Comparison of ENCODE assay signal across 8 cellular contexts in genomic region chr9:112174223-112174964, GRCh38. TPM values are rescaled to one million over a fixed set of nuclear protein-coding genes. Genes with fewer than 3 reads are reported as not detected.
DNase-seq lines count a peak whose midpoint lies in the region; ATAC-seq and TF ChIP-seq lines count a peak whose summit lies in the region.

No MANE protein-coding gene starts in this region.

- ATAC-seq in DND-41 (ENCODE audit: insufficient read depth, low read depth): peak; percentile 84
- peak; percentile 86 for ATAC-seq in GM21515 (IDR thresholded peaks at IDR 0.05; ENCODE audit: unreplicated experiment)
- ATAC-seq in heart left ventricle: peak in 3 of 4 donors; percentile 82 to 92 (median 90)
- ATAC-seq in sciatic nerve: peak; percentile 72

- no peaks in the 10 kb centered on the region for H4K20me1 ChIP-seq in DND-41 (ENCODE audit: insufficient read depth, low read length)

- DNase-seq in DND-41 (peak; percentile 70), HT1080 (ENCODE audit: low read depth) (peak; percentile 52), SJSA1 (ENCODE audit: low read depth in 1 of 2, low spot score in 2 of 2) (peak; percentile 76 to 87), heart left ventricle (peak; percentile 59 to 90 (median 73)), sciatic nerve (ENCODE audit: low spot score) (peak; percentile 62), medulla oblongata (ENCODE audit: extremely low spot score) (no peak)
- peak; percentile 86 for DNase-seq in activated naive CD4-positive, alpha-beta T cell treated with anti-CD3 and anti-CD28 coated beads for 36 hours

- peaks cover 30% of the 10 kb centered on the region for H3K4me1 Mint-ChIP-seq in activated naive CD4-positive, alpha-beta T cell treated with anti-CD3 and anti-CD28 coated beads for 36 hours (ENCODE audit: low read depth)

- H3K4me3 ChIP-seq in DND-41 (ENCODE audit: low read depth in 1 of 2, low read length in 2 of 2): peak overlapping the region; percentile 11 to 55; a peak in 3 of 4 replicates
- H3K4me3 ChIP-seq in SJSA1: peak overlapping the region; percentile 62
- H3K4me3 ChIP-seq in heart left ventricle: peak overlapping the region; percentile 36 to 93 (median 68)

- peaks cover 2% of the 10 kb centered on the region for H3K36me3 Mint-ChIP-seq in activated naive CD4-positive, alpha-beta T cell treated with anti-CD3 and anti-CD28 coated beads for 36 hours (ENCODE audit: low read depth)

- CTCF ChIA-PET in activated naive CD4-positive, alpha-beta T cell treated with anti-CD3 and anti-CD28 coated beads for 36 hours (lab: Charles Lee): interaction anchor here (0.9 to 1.2 kb wide), 2 partner anchors 81 to 103 kb away, joined by 3 to 4 read pairs; no protein-coding TSS in a partner anchor

- intact Hi-C loops in activated naive CD4-positive, alpha-beta T cell treated with anti-CD3 and anti-CD28 coated beads for 36 hours (cut with micrococcal nuclease): loop anchor here (1.0 to 2.0 kb wide), 3 partner anchors 76 to 204 kb away; partner anchors contain the start of gene PTBP3
- intact Hi-C loops in heart left ventricle (cut with DNase I) (loop anchor here in 4 of 10 donors (5.0 to 10.0 kb wide), 4 partner anchors 60 to 160 kb away; partner anchors contain the start of gene PTBP3 (in 2 of the 4)), sciatic nerve (cut with DNase I) (no loop called here)

- H3K9me3 ChIP-seq in DND-41 (ENCODE audit: insufficient read depth, low read length, severe bottlenecking) (no peaks in the 10 kb centered on the region), SJSA1 (replicated peaks) (no peaks in the 10 kb centered on the region), heart left ventricle (no peaks in the 10 kb centered on the region)

- H3K36me3 ChIP-seq in DND-41 (ENCODE audit: insufficient read depth, low read length): no peaks in the 10 kb centered on the region
- peaks cover 15% of the 10 kb centered on the region for H3K36me3 ChIP-seq in SJSA1
- no peaks in the 10 kb centered on the region for H3K36me3 ChIP-seq in heart left ventricle

- H3K27me3 Mint-ChIP-seq in activated naive CD4-positive, alpha-beta T cell treated with anti-CD3 and anti-CD28 coated beads for 36 hours (ENCODE audit: low read depth): peaks cover 19% of the 10 kb centered on the region

- H3K27me3 ChIP-seq in DND-41 (ENCODE audit: insufficient read depth, low read length, poor library complexity) (no peaks in the 10 kb centered on the region), SJSA1 (replicated peaks) (no peaks in the 10 kb centered on the region), heart left ventricle (no peaks in the 10 kb centered on the region)

- H3K27ac Mint-ChIP-seq in activated naive CD4-positive, alpha-beta T cell treated with anti-CD3 and anti-CD28 coated beads for 36 hours: peak overlapping the region; percentile 79

- peak overlapping the region; percentile 67 for H3K4me2 ChIP-seq in DND-41 (ENCODE audit: insufficient read depth, low read length)

- no peak for TF ChIP-seq CTCF in DND-41 (IDR thresholded peaks at IDR 0.05; ENCODE audit: borderline replicate concordance, extremely low read depth, low read length, poor library complexity, severe bottlenecking)
- TF ChIP-seq CTCF in heart left ventricle (IDR thresholded peaks at IDR 0.05): no peak

- no peaks in the 10 kb centered on the region for H3K79me2 ChIP-seq in DND-41 (ENCODE audit: insufficient read depth, low read length)

- H2AFZ ChIP-seq in DND-41 (ENCODE audit: low read depth, low read length): peak overlapping the region; percentile 69

- WGBS in heart left ventricle, 4 donors: 5 to 11% (median 7%) methylated on average over 21 to 42 of the region's 42 CpGs

- H3K9me3 Mint-ChIP-seq in activated naive CD4-positive, alpha-beta T cell treated with anti-CD3 and anti-CD28 coated beads for 36 hours: no peaks in the 10 kb centered on the region

- no peak for TF ChIP-seq POLR2A in heart left ventricle (IDR thresholded peaks at IDR 0.05)

- peak overlapping the region; percentile 44 for H3K27ac ChIP-seq in DND-41 (ENCODE audit: low read length)
- peak overlapping the region; percentile 94 for H3K27ac ChIP-seq in SJSA1
- peak overlapping the region in 11 of 12 donors; percentile 22 to 88 (median 60) for H3K27ac ChIP-seq in heart left ventricle

- peak overlapping the region; percentile 82 for H3K4me3 Mint-ChIP-seq in activated naive CD4-positive, alpha-beta T cell treated with anti-CD3 and anti-CD28 coated beads for 36 hours

- H3K9ac ChIP-seq in DND-41 (ENCODE audit: low read depth, low read length): peak overlapping the region; percentile 69

- H3K4me1 ChIP-seq in DND-41 (ENCODE audit: insufficient read depth, low read length): peaks cover 32% of the 10 kb centered on the region
- peaks cover 52% of the 10 kb centered on the region for H3K4me1 ChIP-seq in SJSA1 (replicated peaks)
- peaks cover 0 to 57% (median 6%) of the 10 kb centered on the region in 12 donors for H3K4me1 ChIP-seq in heart left ventricle

RNA-seq across cellular contexts. Expression of gene SUSD1, which starts 0.7 kb away (rescaled TPM):
- total RNA-seq in HT1080 (2014; rRNA removed; shearing (Covaris generic)): 1.2 and 2.1 TPM in 2 replicates
- polyA plus RNA-seq in HT1080 (2015; cell fraction: cytosol; rRNA removed): 2.9 and 4.2 TPM in 2 replicates
- 3.1 and 3.9 TPM in 2 replicates for polyA plus RNA-seq in HT1080 (2015; cell fraction: nucleus; rRNA removed)
- total RNA-seq in SJSA1 (2014; rRNA removed; shearing (Covaris generic)): 24.2 and 32.8 TPM in 2 replicates
- total RNA-seq in activated naive CD4-positive, alpha-beta T cell treated with anti-CD3 and anti-CD28 coated beads for 36 hours: 1 to 10 TPM; 1.6 to 2.7 TPM
- total RNA-seq in heart left ventricle: 10 to 100 TPM in 1 of 9 donors, 1 to 10 TPM in 8; 3.1 to 22.7 (median 6.4) TPM
- polyA plus RNA-seq in heart left ventricle: 1 to 10 TPM; 1.0 to 3.6 TPM
- 12.8 TPM for total RNA-seq in sciatic nerve

Comparison
In these comparisons a context has a peak if more than half of its experiments do, and no peak if none do; other contexts are left out.
1. H3K27ac ChIP-seq: peak in every context shown above with its lines; median percentile 94 in SJSA1; 60 in heart left ventricle; 44 in DND-41.